ENCODE assay signal across 17 cellular contexts in genomic region chr2:238092486-238093035, GRCh38. TPM values are rescaled to one million over a fixed set of nuclear protein-coding genes. Genes with fewer than 3 reads are reported as not detected.
DNase-seq lines count a peak whose midpoint lies in the region; ATAC-seq and TF ChIP-seq lines count a peak whose summit lies in the region.
"Had no signal": no experiment of that assay in that cellular context is flagged by ENCODE, and none has a peak within 500 bp of the region (broad histone marks: within the 10 kb centered on the region; RNA-seq: fewer than 3 reads in every experiment).

No MANE protein-coding gene starts in this region.

- no peak for ATAC-seq in activated CD8-positive, alpha-beta T cell treated with anti-CD3 and anti-CD28 coated beads for 36 hours

- intact Hi-C loops in activated CD8-positive, alpha-beta T cell treated with anti-CD3 and anti-CD28 coated beads for 36 hours (cut with micrococcal nuclease): no loop called here

- CTCF ChIA-PET in activated CD8-positive, alpha-beta T cell treated with anti-CD3 and anti-CD28 coated beads for 36 hours (lab: Charles Lee): no interaction called here

- peak overlapping the region; percentile 35 for H3K27ac Mint-ChIP-seq in activated naive CD4-positive, alpha-beta T cell treated with anti-CD3 and anti-CD28 coated beads, Interleukin-2, amount 50 U/mL, for 24 hours
- peak overlapping the region; percentile 3 for H3K27ac Mint-ChIP-seq in activated CD8-positive, alpha-beta T cell treated with anti-CD3 and anti-CD28 coated beads for 36 hours
- no peak overlapping the region for H3K27ac Mint-ChIP-seq in type B pancreatic cell

- POLR2A ChIA-PET in activated CD8-positive, alpha-beta T cell treated with anti-CD3 and anti-CD28 coated beads for 36 hours (lab: Charles Lee): no interaction called here

- no peak for TF ChIP-seq CTCF in activated CD8-positive, alpha-beta T cell treated with anti-CD3 and anti-CD28 coated beads for 36 hours (IDR thresholded peaks at IDR 0.05)
- no peak for TF ChIP-seq CTCF in type B pancreatic cell (conservative IDR thresholded peaks at IDR 0.05)
- no peak for TF ChIP-seq CTCF in GM20000 (IDR thresholded peaks at IDR 0.05; ENCODE audit: extremely low read depth, missing control alignments)

- no peaks in the 10 kb centered on the region for H3K9me3 Mint-ChIP-seq in activated naive CD4-positive, alpha-beta T cell treated with anti-CD3 and anti-CD28 coated beads, Interleukin-2, amount 50 U/mL, for 24 hours
- no peaks in the 10 kb centered on the region for H3K9me3 Mint-ChIP-seq in activated CD8-positive, alpha-beta T cell treated with anti-CD3 and anti-CD28 coated beads for 36 hours
- no peaks in the 10 kb centered on the region for H3K9me3 Mint-ChIP-seq in type B pancreatic cell
- H3K9me3 Mint-ChIP-seq: activated T-helper 1 cell treated with anti-CD3 and anti-CD28 coated beads, Interleukin-12 subunit alpha, Interleukin-12 subunit beta, Interleukin-2, Interleukin-4 antibody, amounts not matched to agents 30 ng/mL and 10 ng/mL and 1 ng/mL, durations not matched to agents 14 hours and 24 hours and 36 hours had no signal

- no peaks in the 10 kb centered on the region for H3K4me1 Mint-ChIP-seq in activated naive CD4-positive, alpha-beta T cell treated with anti-CD3 and anti-CD28 coated beads, Interleukin-2, amount 50 U/mL, for 24 hours
- no peaks in the 10 kb centered on the region for H3K4me1 Mint-ChIP-seq in activated CD8-positive, alpha-beta T cell treated with anti-CD3 and anti-CD28 coated beads for 36 hours (ENCODE audit: low read depth)
- H3K4me1 Mint-ChIP-seq in type B pancreatic cell (ENCODE audit: unreplicated experiment): peaks cover 5% of the 10 kb centered on the region

- H3K36me3 Mint-ChIP-seq in activated naive CD4-positive, alpha-beta T cell treated with anti-CD3 and anti-CD28 coated beads, Interleukin-2, amount 50 U/mL, for 24 hours: peaks cover 6% of the 10 kb centered on the region
- peaks cover 15% of the 10 kb centered on the region for H3K36me3 Mint-ChIP-seq in activated CD8-positive, alpha-beta T cell treated with anti-CD3 and anti-CD28 coated beads for 36 hours (ENCODE audit: low read depth)
- H3K36me3 Mint-ChIP-seq in type B pancreatic cell: no peaks in the 10 kb centered on the region

- H3K27me3 Mint-ChIP-seq in activated naive CD4-positive, alpha-beta T cell treated with anti-CD3 and anti-CD28 coated beads, Interleukin-2, amount 50 U/mL, for 24 hours: no peaks in the 10 kb centered on the region
- no peaks in the 10 kb centered on the region for H3K27me3 Mint-ChIP-seq in activated CD8-positive, alpha-beta T cell treated with anti-CD3 and anti-CD28 coated beads for 36 hours
- H3K27me3 Mint-ChIP-seq in type B pancreatic cell: no peaks in the 10 kb centered on the region

- DNase-seq in activated naive CD4-positive, alpha-beta T cell treated with anti-CD3 and anti-CD28 coated beads, Interleukin-2, amount 50 U/mL, for 16 hours: no peak
- DNase-seq in activated CD8-positive, alpha-beta T cell treated with anti-CD3 and anti-CD28 coated beads for 36 hours: no peak
- peak; percentile 7 for DNase-seq in iPS-NIHi7 (ENCODE audit: extremely low spot score)
- DNase-seq in type B pancreatic cell (ENCODE audit: extremely low spot score, unreplicated experiment): peak; percentile 55
- DNase-seq in midbrain (lab: John Stamatoyannopoulos, UW): no peak
- DNase-seq in NCI-H146 treated with DMSO at 0.1 percent for 48 hours (lab: John Stamatoyannopoulos, UW; ENCODE audit: unreplicated experiment): no peak
- no peak for DNase-seq in GM20000 (ENCODE audit: low spot score)
- DNase-seq: HCEC 1CT, KG1, kidney glomerular epithelial cell, NCI-H1436 treated with DMSO at 0.1 percent for 48 hours, NCI-H524, trophoblast cell had no signal

- H3K4me3 Mint-ChIP-seq in activated naive CD4-positive, alpha-beta T cell treated with anti-CD3 and anti-CD28 coated beads, Interleukin-2, amount 50 U/mL, for 24 hours: no peak overlapping the region
- H3K4me3 Mint-ChIP-seq in activated CD8-positive, alpha-beta T cell treated with anti-CD3 and anti-CD28 coated beads for 36 hours: no peak overlapping the region
- no peak overlapping the region for H3K4me3 Mint-ChIP-seq in type B pancreatic cell
- H3K4me3 Mint-ChIP-seq: activated T-helper 1 cell treated with anti-CD3 and anti-CD28 coated beads, Interleukin-12 subunit alpha, Interleukin-12 subunit beta, Interleukin-2, Interleukin-4 antibody, amounts not matched to agents 30 ng/mL and 10 ng/mL and 1 ng/mL, durations not matched to agents 14 hours and 24 hours and 36 hours had no signal

RNA-seq across cellular contexts. Expression of gene ESPNL, which starts 7.6 kb away (rescaled TPM):
- under 1 TPM; 0.11 to 0.27 TPM for total RNA-seq in activated CD8-positive, alpha-beta T cell treated with anti-CD3 and anti-CD28 coated beads for 36 hours
- total RNA-seq in type B pancreatic cell (ENCODE audit: low replicate concordance): 0.12 and 0.24 TPM in 2 replicates

RNA-seq across cellular contexts. Expression of gene SCLY, which starts 31.8 kb away (rescaled TPM):
- total RNA-seq in activated CD8-positive, alpha-beta T cell treated with anti-CD3 and anti-CD28 coated beads for 36 hours: 10 to 100 TPM; 77.9 to 93.2 TPM
- 21.4 and 34.5 TPM in 2 replicates for total RNA-seq in type B pancreatic cell (ENCODE audit: low replicate concordance)

RNA-seq across cellular contexts. Expression of gene KLHL30, which starts 45.9 kb away (rescaled TPM):
- not detected for total RNA-seq in activated CD8-positive, alpha-beta T cell treated with anti-CD3 and anti-CD28 coated beads for 36 hours
- 0.07 TPM in 1 of 2 replicates, not detected in the other for total RNA-seq in type B pancreatic cell (ENCODE audit: low replicate concordance)
- total RNA-seq: activated T-helper 1 cell treated with anti-CD3 and anti-CD28 coated beads, Interleukin-12 subunit alpha, Interleukin-12 subunit beta, Interleukin-2, Interleukin-4 antibody, amounts not matched to agents 30 ng/mL and 10 ng/mL and 1 ng/mL, durations not matched to agents 14 hours and 24 hours and 36 hours; HT1080; RPMI7951 had no signal

Comparison
In these comparisons a context has a peak if more than half of its experiments do, and no peak if none do; other contexts are left out.
1. DNase-seq: peak in iPS-NIHi7 (single experiment) and type B pancreatic cell (single experiment); none in activated naive CD4-positive, alpha-beta T cell treated with anti-CD3 and anti-CD28 coated beads, Interleukin-2, amount 50 U/mL, for 16 hours (single experiment), activated CD8-positive, alpha-beta T cell treated with anti-CD3 and anti-CD28 coated beads for 36 hours (single experiment), midbrain (single experiment), NCI-H146 treated with DMSO at 0.1 percent for 48 hours (single experiment) and GM20000 (single experiment).